In genomic region chr17:79781012-79781665, GRCh38 we compare ENCODE assay signal across 17 cellular contexts. TPM values are rescaled to one million over a fixed set of nuclear protein-coding genes. Genes with fewer than 3 reads are reported as not detected.
"Had no signal": no experiment of that assay in that cellular context is flagged by ENCODE, and none has a peak within 500 bp of the region (broad histone marks: within the 10 kb centered on the region; RNA-seq: fewer than 3 reads in every experiment).

No MANE protein-coding gene starts in this region.

- H3K36me3 ChIP-seq: ascending aorta, gastrocnemius medialis, left ventricle myocardium inferior, neural progenitor cell had no signal

- H3K27ac ChIP-seq: ascending aorta, epithelial cell of prostate, gastrocnemius medialis, left ventricle myocardium inferior, neural progenitor cell, parathyroid adenoma, tibial nerve had no signal

- H3K9ac ChIP-seq: neural progenitor cell, parathyroid adenoma had no signal

- H3K4me3 ChIP-seq: ascending aorta, gastrocnemius medialis, left ventricle myocardium inferior, tibial nerve had no signal

- DNase-seq: activated effector memory CD4-positive, alpha-beta T cell treated with anti-CD3 and anti-CD28 coated beads, Interleukin-2, amount 50 U/mL, for 16 hours; activated T-cell treated with anti-CD3 and anti-CD28 coated beads, Interleukin-2, amount 50 U/mL, for 4 hours; effector CD8-positive, alpha-beta T cell; gastrocnemius medialis; left ventricle myocardium inferior; mesenchymal stem cell; right cardiac atrium; small intestine had no signal

- H3K4me1 ChIP-seq: parathyroid adenoma had no signal

- ATAC-seq: activated CD4-positive, CD25-positive, alpha-beta regulatory T cell treated with anti-CD3 and anti-CD28 coated beads, Interleukin-2, amount 50 U/mL, for 24 hours; activated T-cell treated with anti-CD3 and anti-CD28 coated beads, Interleukin-2, amount 50 U/mL, for 4 hours; gastrocnemius medialis; right cardiac atrium had no signal

- H3K27me3 ChIP-seq: neural progenitor cell had no signal

- H3K9me3 ChIP-seq: ascending aorta, gastrocnemius medialis, left ventricle myocardium inferior, tibial nerve had no signal

- H3K27ac Mint-ChIP-seq: neural progenitor cell; T-helper 2 cell treated with Interferon-gamma antibody and Interleukin-4, amounts not matched to agents 5 μg/mL and 100 μg/mL, for 36 hours had no signal

- H3K4me3 Mint-ChIP-seq: activated T-cell treated with anti-CD3 and anti-CD28 coated beads, Interleukin-2, amount 50 U/mL, for 4 hours; T-helper 2 cell treated with Interferon-gamma antibody and Interleukin-4, amounts not matched to agents 5 μg/mL and 100 μg/mL, for 36 hours had no signal

- H3K9me3 Mint-ChIP-seq: activated T-cell treated with anti-CD3 and anti-CD28 coated beads, Interleukin-2, amount 50 U/mL, for 4 hours; neural progenitor cell; T-helper 2 cell treated with Interferon-gamma antibody and Interleukin-4, amounts not matched to agents 5 μg/mL and 100 μg/mL, for 36 hours had no signal

RNA-seq across cellular contexts. Expression of gene ENPP7, which starts 50.4 kb away (rescaled TPM):
- total RNA-seq: activated T-cell treated with anti-CD3 and anti-CD28 coated beads, Interleukin-2, amount 50 U/mL, for 4 hours; gastrocnemius medialis; left ventricle myocardium inferior; right cardiac atrium; subcutaneous adipose tissue; tibial nerve had no signal
- polyA plus RNA-seq: keratinocyte, right cardiac atrium had no signal
